Comparison of ENCODE assay signal across 27 cellular contexts in genomic region chr3:178711753-178712152, GRCh38.
"Had no signal": no experiment of that assay in that cellular context is flagged by ENCODE, and none has a peak within 500 bp of the region (broad histone marks: within the 10 kb centered on the region; RNA-seq: fewer than 3 reads in every experiment).

No MANE protein-coding gene starts in this region.

- ATAC-seq: activated CD4-positive, alpha-beta T cell treated with anti-CD3 and anti-CD28 coated beads for 36 hours; activated CD8-positive, alpha-beta memory T cell treated with anti-CD3 and anti-CD28 coated beads, Interleukin-2, amount 10 ng/mL, durations not matched to agents 7 days and 5 days; activated CD8-positive, alpha-beta T cell treated with anti-CD3 and anti-CD28 coated beads, Interleukin-2, amount 10 ng/mL, durations not matched to agents 7 days and 5 days; activated naive CD4-positive, alpha-beta T cell treated with anti-CD3 and anti-CD28 coated beads, Interleukin-2, amount 50 U/mL, for 72 hours; activated T-cell treated with anti-CD3 and anti-CD28 coated beads, Interleukin-2, amount 50 U/mL, for 72 hours; esophagus mucosa had no signal

- H3K4me3 ChIP-seq: ascending aorta, breast epithelium, cardiac muscle cell, coronary artery, dorsolateral prefrontal cortex had no signal

- H3K4me1 ChIP-seq: ascending aorta, breast epithelium had no signal

- FAIRE-seq: frontal cortex had no signal

- H3K27ac ChIP-seq: ascending aorta, breast epithelium, cardiac muscle cell, coronary artery had no signal

- DNase-seq: activated CD4-positive, alpha-beta memory T cell treated with anti-CD3 and anti-CD28 coated beads for 36 hours; activated CD4-positive, alpha-beta T cell treated with anti-CD3 and anti-CD28 coated beads for 36 hours; activated CD4-positive, alpha-beta T cell treated with anti-CD3 and anti-CD28 coated beads, Interleukin-2, amount 10 ng/mL, durations not matched to agents 24 days and 14 days; activated CD4-positive, CD25-positive, alpha-beta regulatory T cell; activated CD4-positive, CD25-positive, alpha-beta regulatory T cell treated with anti-CD3 and anti-CD28 coated beads, Interleukin-2, amount 50 U/mL, for 72 hours; activated CD8-positive, alpha-beta memory T cell treated with anti-CD3 and anti-CD28 coated beads, Interleukin-2, amount 10 ng/mL, durations not matched to agents 7 days and 5 days; activated CD8-positive, alpha-beta memory T cell treated with anti-CD3 and anti-CD28 coated beads, Interleukin-2, amount 50 U/mL, for 4 hours; activated CD8-positive, alpha-beta T cell treated with anti-CD3 and anti-CD28 coated beads, Interleukin-2, amount 10 ng/mL, durations not matched to agents 7 days and 5 days; activated gamma-delta T cell; activated naive CD4-positive, alpha-beta T cell; activated naive CD4-positive, alpha-beta T cell treated with anti-CD3 and anti-CD28 coated beads, Interleukin-2, amount 10 ng/mL, durations not matched to agents 7 days and 5 days; activated naive CD8-positive, alpha-beta T cell treated with anti-CD3 and anti-CD28 coated beads, Interleukin-2, amount 10 ng/mL, durations not matched to agents 7 days and 5 days; activated T-cell treated with anti-CD3 and anti-CD28 coated beads, Interleukin-2, amount 50 U/mL, for 1 hour; activated T-cell treated with anti-CD3 and anti-CD28 coated beads, Interleukin-2, amount 50 U/mL, for 72 hours; dorsolateral prefrontal cortex; effector memory CD4-positive, alpha-beta T cell; endodermal cell; foreskin fibroblast; head of caudate nucleus; T-helper 2 cell had no signal

- H3K27me3 ChIP-seq: ascending aorta, breast epithelium, cardiac muscle cell, dorsolateral prefrontal cortex had no signal

- H3K9me3 ChIP-seq: ascending aorta, breast epithelium had no signal

- H3K36me3 ChIP-seq: ascending aorta, breast epithelium, cardiac muscle cell had no signal
